ENCODE assay signal across 10 cellular contexts in the genomic region with DNA sequence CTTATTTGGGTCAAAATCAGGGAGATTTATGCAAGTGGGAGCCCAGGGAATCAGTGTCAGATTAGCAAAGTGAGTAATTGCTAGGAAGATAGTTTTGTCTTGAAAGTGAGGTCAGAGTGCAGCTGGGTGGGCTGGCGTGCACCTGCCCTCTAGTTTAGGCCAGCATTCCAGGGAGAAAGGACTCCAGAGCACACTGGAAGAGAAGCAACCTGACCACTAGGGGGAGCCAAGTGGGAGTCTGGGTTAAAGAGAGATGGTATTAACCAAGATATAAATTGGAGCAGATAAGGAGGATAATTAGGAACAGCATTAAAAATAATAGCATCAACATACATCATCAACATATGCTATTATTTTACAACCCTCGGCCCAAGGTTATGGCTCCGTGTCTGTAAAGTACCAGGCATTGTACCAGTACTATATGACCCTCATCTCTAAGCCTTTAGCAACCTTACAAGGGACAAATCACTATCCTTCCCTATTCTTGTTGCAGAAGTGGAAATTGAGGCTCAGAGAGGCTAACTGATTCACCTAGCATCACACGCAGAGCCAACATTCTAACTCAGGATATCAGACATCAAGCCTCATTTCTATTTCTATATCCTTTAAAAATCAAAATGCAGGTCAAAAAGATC. TPM values are rescaled to one million over a fixed set of nuclear protein-coding genes. Genes with fewer than 3 reads are reported as not detected.
DNase-seq lines count a peak whose midpoint lies in the region; ATAC-seq and TF ChIP-seq lines count a peak whose summit lies in the region.
"Had no signal": no experiment of that assay in that cellular context is flagged by ENCODE, and none has a peak within 500 bp of the region (broad histone marks: within the 10 kb centered on the region; RNA-seq: fewer than 3 reads in every experiment).

No MANE protein-coding gene starts in this region.

- TF ChIP-seq POLR2A in erythroblast (IDR thresholded peaks at IDR 0.05; ENCODE audit: low read length) = no peak

- H3K79me2 ChIP-seq in PC-9 (ENCODE audit: low read depth) (no peaks in the 10 kb centered on the region), smooth muscle cell (ENCODE audit: low read depth) (no peaks in the 10 kb centered on the region)

- no peak overlapping the region for H2AFZ ChIP-seq in PC-9
- H2AFZ ChIP-seq in smooth muscle cell (ENCODE audit: low read depth) = no peak overlapping the region

- H3K4me1 ChIP-seq in PC-9 (replicated peaks; ENCODE audit: insufficient read depth) (0 out of 2 replicates have a peak, but pooled peaks cover 6% of the 10 kb centered on the region), smooth muscle cell (ENCODE audit: low read depth) (no peaks in the 10 kb centered on the region)

- no peak overlapping the region for H3K4me2 ChIP-seq in PC-9
- no peak overlapping the region for H3K4me2 ChIP-seq in smooth muscle cell
- H3K4me2 ChIP-seq: BLaER1 had no signal

- POLR2A ChIA-PET in PC-9 (lab: Charles Lee; ENCODE audit: unreplicated experiment) = no interaction called here

- CTCF ChIA-PET in PC-9 (lab: Charles Lee) = no interaction called here

- H3K4me3 ChIP-seq in PC-9 = no peak overlapping the region
- no peak overlapping the region for H3K4me3 ChIP-seq in smooth muscle cell
- H3K4me3 ChIP-seq: BLaER1, skin epidermis had no signal

- intact Hi-C loops in PC-9 (cut with micrococcal nuclease; ENCODE audit: unreplicated experiment) = loop anchor here (10.0 kb wide), 1 partner anchor 148 kb away; no protein-coding TSS in a partner anchor

- H3K36me3 ChIP-seq in PC-9 (ENCODE audit: low read depth) (no peaks in the 10 kb centered on the region), smooth muscle cell (ENCODE audit: low read depth) (no peaks in the 10 kb centered on the region)
- H3K36me3 ChIP-seq: BLaER1 had no signal

- H3K27ac ChIP-seq in PC-9 = no peak overlapping the region
- no peak overlapping the region for H3K27ac ChIP-seq in smooth muscle cell (ENCODE audit: low read depth)
- H3K27ac ChIP-seq: BLaER1, skin epidermis had no signal

- H3K27me3 ChIP-seq in PC-9 (ENCODE audit: insufficient read depth, low read depth) = no peaks in the 10 kb centered on the region
- H3K27me3 ChIP-seq in smooth muscle cell (ENCODE audit: low read depth) = no peaks in the 10 kb centered on the region
- H3K27me3 ChIP-seq: BLaER1 had no signal

- no TSS peak for BruUV-seq in PC-9 (replicated peaks; lab: Mats Ljungman, UMichigan)

- H3K9ac ChIP-seq in smooth muscle cell (ENCODE audit: low read depth) = no peak overlapping the region
- H3K9ac ChIP-seq: BLaER1 had no signal

- H4K20me1 ChIP-seq in PC-9 (ENCODE audit: insufficient read depth) (no peaks in the 10 kb centered on the region), smooth muscle cell (ENCODE audit: low read depth) (no peaks in the 10 kb centered on the region)
- H4K20me1 ChIP-seq: BLaER1 had no signal

- no peak for ATAC-seq in HG03108 (IDR thresholded peaks at IDR 0.05; ENCODE audit: unreplicated experiment)

- H3K9me3 ChIP-seq in PC-9 (ENCODE audit: insufficient read depth, low read depth) = no peaks in the 10 kb centered on the region
- no peaks in the 10 kb centered on the region for H3K9me3 ChIP-seq in smooth muscle cell (replicated peaks; ENCODE audit: low read depth)
- H3K9me3 ChIP-seq: BLaER1 had no signal

- H3K9me2 ChIP-seq in PC-9 (ENCODE audit: insufficient read depth) = no peaks in the 10 kb centered on the region

- H3F3A ChIP-seq in PC-9 (ENCODE audit: insufficient read depth, low read depth) (no peaks in the 10 kb centered on the region), smooth muscle cell (ENCODE audit: low read depth) (no peaks in the 10 kb centered on the region)

- peak; percentile 1 for DNase-seq in NCI-H2107 treated with DMSO at 0.1 percent for 48 hours (lab: John Stamatoyannopoulos, UW; ENCODE audit: unreplicated experiment)
- DNase-seq in NCI-H2107 (lab: John Stamatoyannopoulos, UW) = no peak
- DNase-seq in HuH-7 (ENCODE audit: low spot score) = peak; percentile 49
- DNase-seq in PC-9 = peak in 1 of 2 experiments; percentile 35
- peak; percentile 27 to 56 for DNase-seq in erythroblast (lab: John Stamatoyannopoulos, UW)
- DNase-seq in smooth muscle cell (lab: John Stamatoyannopoulos, UW; ENCODE audit: unreplicated experiment) = no peak
- DNase-seq in cerebellum (ENCODE audit: low spot score) = no peak

- peak; percentile 94 for TF ChIP-seq CTCF in PC-9 (conservative IDR thresholded peaks at IDR 0.05)
- peak; percentile 56 for TF ChIP-seq CTCF in smooth muscle cell (IDR thresholded peaks at IDR 0.05; ENCODE audit: borderline replicate concordance, insufficient read depth, poor library complexity, severe bottlenecking)

- 67% methylated on average over 4 of the region's 4 CpGs for WGBS in smooth muscle cell (ENCODE audit: low lambda C conversion rate)

RNA-seq across cellular contexts. Expression of gene SLC2A10, which starts 57.8 kb away (rescaled TPM):
- total RNA-seq in PC-9 (2021) (28.6 and 33.6 TPM in 2 replicates), smooth muscle cell (43.7 and 59.7 TPM in 2 replicates), cerebellum (8.0 TPM)
- polyA plus RNA-seq in smooth muscle cell = 27.4 and 40.5 TPM in 2 replicates

Comparison
In these comparisons a context has a peak if more than half of its experiments do, and no peak if none do; other contexts are left out.
1. DNase-seq: peak in NCI-H2107 treated with DMSO at 0.1 percent for 48 hours (single experiment), HuH-7 (single experiment) and erythroblast (2 of 2); none in NCI-H2107 (single experiment), smooth muscle cell (single experiment) and cerebellum (single experiment).